8 cellular contexts compared by ENCODE assay signal in the genomic region with DNA sequence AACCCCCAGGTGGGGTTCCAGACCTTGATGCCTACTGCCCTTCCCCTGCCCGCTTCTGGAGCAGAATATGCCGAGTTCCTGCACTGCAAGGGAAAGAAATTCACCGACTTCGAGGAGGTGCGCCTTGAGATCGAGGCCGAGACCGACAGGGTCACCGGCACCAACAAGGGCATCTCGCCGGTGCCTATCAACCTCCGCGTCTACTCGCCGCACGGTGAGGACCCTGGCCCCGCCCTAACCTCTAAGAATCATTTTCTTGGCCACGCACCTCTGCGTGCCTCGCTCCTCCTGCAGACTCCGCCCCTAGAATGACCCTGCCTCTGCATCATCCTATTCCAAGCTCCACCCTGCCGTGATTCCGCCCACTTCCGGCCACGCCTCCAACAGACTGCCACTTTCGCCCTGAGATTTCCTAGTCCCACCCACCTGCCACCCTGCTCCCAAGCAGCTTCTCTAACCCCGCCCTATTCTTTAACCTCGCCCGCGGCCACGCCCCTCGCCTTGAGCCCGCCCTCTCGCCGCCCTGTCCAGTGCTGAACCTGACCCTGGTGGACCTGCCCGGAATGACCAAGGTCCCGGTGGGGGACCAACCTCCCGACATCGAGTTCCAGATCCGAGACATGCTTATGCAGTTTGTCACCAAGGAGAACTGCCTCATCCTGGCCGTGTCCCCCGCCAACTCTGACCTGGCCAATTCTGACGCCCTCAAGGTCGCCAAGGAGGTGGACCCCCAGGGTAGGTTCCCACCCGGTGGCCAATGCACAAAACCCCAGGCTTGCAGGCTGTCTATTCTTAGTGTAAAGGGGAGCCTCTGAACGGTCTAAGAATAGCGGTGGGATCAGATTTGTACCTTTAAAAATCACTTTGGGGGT. TPM values are rescaled to one million over a fixed set of nuclear protein-coding genes. Genes with fewer than 3 reads are reported as not detected.
A peak's percentile ranks its signal among the peaks of the same experiment; 100 is the strongest.
DNase-seq lines count a peak whose midpoint lies in the region; ATAC-seq and TF ChIP-seq lines count a peak whose summit lies in the region.

No MANE protein-coding gene starts in this region.

- peak overlapping the region; percentile 70 for H3K4me3 Mint-ChIP-seq in neural crest cell
- H3K4me3 Mint-ChIP-seq in stimulated activated naive CD8-positive, alpha-beta T cell treated with anti-CD3 and anti-CD28 coated beads, Interleukin-15, amount 100 ng/mL, for 72 hours = peak overlapping the region; percentile 74 to 87

- H3K27me3 ChIP-seq in Peyer's patch = no peaks in the 10 kb centered on the region

- H3K4me1 ChIP-seq in Peyer's patch = peaks cover 0 to 8% (median 0%) of the 10 kb centered on the region in 4 donors

- peak overlapping the region; percentile 46 for H3K27ac Mint-ChIP-seq in neural crest cell (ENCODE audit: unreplicated experiment)
- H3K27ac Mint-ChIP-seq in stimulated activated naive CD8-positive, alpha-beta T cell treated with anti-CD3 and anti-CD28 coated beads, Interleukin-15, amount 100 ng/mL, for 72 hours = peak overlapping the region in 1 of 2 donors; percentile 29

- no peaks in the 10 kb centered on the region for H3K9me3 Mint-ChIP-seq in neural crest cell
- no peaks in the 10 kb centered on the region for H3K9me3 Mint-ChIP-seq in stimulated activated naive CD8-positive, alpha-beta T cell treated with anti-CD3 and anti-CD28 coated beads, Interleukin-15, amount 100 ng/mL, for 72 hours

- no peaks in the 10 kb centered on the region for H3K9me3 ChIP-seq in Peyer's patch

- H3K36me3 Mint-ChIP-seq in neural crest cell (ENCODE audit: low read depth) = peaks cover 3% of the 10 kb centered on the region

- DNase-seq in NCI-H1417 (lab: John Stamatoyannopoulos, UW) = peak in 2 of 3 experiments; percentile 11 to 80
- no peak for DNase-seq in NCI-H1417 treated with DMSO at 0.1 percent for 48 hours (lab: John Stamatoyannopoulos, UW)
- peak; percentile 90 to 98 (median 98) for DNase-seq in Peyer's patch
- peak; percentile 67 for DNase-seq in activated gamma-delta T cell (lab: John Stamatoyannopoulos, UW)
- peak; percentile 88 for DNase-seq in foreskin melanocyte
- peak; percentile 94 for DNase-seq in neural crest cell (ENCODE audit: low read depth, low spot score)
- peak; percentile 84 to 95 for DNase-seq in stimulated activated naive CD8-positive, alpha-beta T cell treated with anti-CD3 and anti-CD28 coated beads, Interleukin-15, amount 100 ng/mL, for 72 hours

- H3K4me3 ChIP-seq in Peyer's patch = peak overlapping the region; percentile 20 to 55 (median 41)

- H3K36me3 ChIP-seq in Peyer's patch = no peaks in the 10 kb centered on the region

- H3K27me3 Mint-ChIP-seq in neural crest cell (ENCODE audit: low read depth) = no peaks in the 10 kb centered on the region
- no peaks in the 10 kb centered on the region for H3K27me3 Mint-ChIP-seq in stimulated activated naive CD8-positive, alpha-beta T cell treated with anti-CD3 and anti-CD28 coated beads, Interleukin-15, amount 100 ng/mL, for 72 hours

- peaks cover 20% of the 10 kb centered on the region for H3K4me1 Mint-ChIP-seq in neural crest cell
- H3K4me1 Mint-ChIP-seq in stimulated activated naive CD8-positive, alpha-beta T cell treated with anti-CD3 and anti-CD28 coated beads, Interleukin-15, amount 100 ng/mL, for 72 hours = peaks cover 14% of the 10 kb centered on the region

- TF ChIP-seq CTCF in Peyer's patch (IDR thresholded peaks at IDR 0.05) = peak in 3 of 6 experiments; percentile 7 to 18 (median 15)
- no peak for TF ChIP-seq CTCF in neural crest cell (conservative IDR thresholded peaks at IDR 0.05)

- peak in 1 of 2 donors; percentile 42 for TF ChIP-seq POLR2A in Peyer's patch (IDR thresholded peaks at IDR 0.05)

- ATAC-seq in HG03280 (IDR thresholded peaks at IDR 0.05; ENCODE audit: unreplicated experiment) = peak; percentile 95
- peak; percentile 96 for ATAC-seq in stimulated activated naive CD8-positive, alpha-beta T cell treated with anti-CD3 and anti-CD28 coated beads, Interleukin-15, amount 100 ng/mL, for 72 hours

- peak overlapping the region in 3 of 4 donors; percentile 4 to 49 (median 25) for H3K27ac ChIP-seq in Peyer's patch

RNA-seq across cellular contexts. Expression of a gene that starts 15.6 kb away (rescaled TPM):
- total RNA-seq in Peyer's patch = 10 to 100 TPM; 14.5 to 85.8 (median 54.4) TPM
- total RNA-seq in neural crest cell = 84.0 and 87.2 TPM in 2 replicates

RNA-seq across cellular contexts. Expression of a gene that starts 27.4 kb away (rescaled TPM):
- total RNA-seq in Peyer's patch (100 to 1,000 TPM in 2 of 4 donors, 10 to 100 TPM in 2; 52.2 to 144 (median 95.3) TPM), neural crest cell (201 and 226 TPM in 2 replicates)

RNA-seq across cellular contexts. Expression of a gene that starts 57.1 kb away (rescaled TPM):
- total RNA-seq in Peyer's patch (10 to 100 TPM; 45.7 to 96.7 (median 92.5) TPM), neural crest cell (56.9 and 64.1 TPM in 2 replicates)

RNA-seq across cellular contexts. Expression of a gene that starts 57.3 kb away (rescaled TPM):
- 10 to 100 TPM; 18.3 to 27.2 (median 23.5) TPM for total RNA-seq in Peyer's patch
- 17.1 and 20.7 TPM in 2 replicates for total RNA-seq in neural crest cell

RNA-seq across cellular contexts. Expression of a gene that starts 58.7 kb away (rescaled TPM):
- total RNA-seq in Peyer's patch (10 to 100 TPM; 38.8 to 93.7 (median 70.2) TPM), neural crest cell (80.6 and 82.5 TPM in 2 replicates)
